ENCODE assay signal across 10 cellular contexts in the genomic region with DNA sequence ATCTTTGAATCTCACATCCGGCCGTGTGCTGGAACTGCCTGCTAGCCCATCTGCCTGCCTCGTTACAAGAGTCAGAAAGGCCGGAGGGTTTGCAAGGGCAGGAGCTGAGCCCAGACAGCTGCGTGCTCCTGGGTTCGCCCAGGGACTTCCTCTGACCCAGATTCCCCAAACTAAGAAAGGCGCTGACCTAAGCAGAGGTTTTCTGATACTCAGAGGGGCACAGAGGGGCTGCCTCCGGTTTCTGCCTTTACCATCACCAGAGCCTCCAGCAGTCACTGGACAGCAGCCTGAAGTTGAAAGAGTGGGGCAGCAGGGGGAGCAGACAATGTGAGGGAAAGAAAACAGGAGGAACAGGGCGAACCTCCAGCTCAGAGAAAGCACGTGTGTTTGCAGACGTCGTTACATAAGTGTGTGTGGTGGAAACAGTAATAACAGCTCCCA. TPM values are rescaled to one million over a fixed set of nuclear protein-coding genes. Genes with fewer than 3 reads are reported as not detected.
DNase-seq lines count a peak whose midpoint lies in the region; TF ChIP-seq lines count a peak whose summit lies in the region.
"Had no signal": no experiment of that assay in that cellular context is flagged by ENCODE, and none has a peak within 500 bp of the region (broad histone marks: within the 10 kb centered on the region; RNA-seq: fewer than 3 reads in every experiment).

No MANE protein-coding gene starts in this region.

- no peak for TF ChIP-seq EP300 in SK-N-SH (IDR thresholded peaks at IDR 0.05; ENCODE audit: borderline replicate concordance in 1 of 2, low read depth in 1 of 2, low read length in 1 of 2)

- no peak overlapping the region for H3K4me3 Mint-ChIP-seq in activated naive CD8-positive, alpha-beta T cell treated with anti-CD3 and anti-CD28 coated beads for 36 hours
- H3K4me3 Mint-ChIP-seq: activated naive CD4-positive, alpha-beta T cell treated with anti-CD3 and anti-CD28 coated beads for 36 hours had no signal

- CTCF ChIA-PET in SK-N-SH (lab: Yijun Ruan, JAX), result interaction anchor here (1.5 to 7.2 kb wide), 3 partner anchors 9 to 307 kb away, joined by 6 to 50 read pairs (median 42); no protein-coding TSS in a partner anchor

- no peak overlapping the region for H3K27ac Mint-ChIP-seq in activated naive CD8-positive, alpha-beta T cell treated with anti-CD3 and anti-CD28 coated beads for 36 hours
- H3K27ac Mint-ChIP-seq: activated naive CD4-positive, alpha-beta T cell treated with anti-CD3 and anti-CD28 coated beads for 36 hours; T-helper 17 cell had no signal

- H3K9ac ChIP-seq in SK-N-SH (no peak overlapping the region), muscle layer of colon (ENCODE audit: low read length) (no peak overlapping the region)

- H3K79me2 ChIP-seq in SK-N-SH (ENCODE audit: insufficient read depth), result no peaks in the 10 kb centered on the region

- H3K36me3 ChIP-seq in SK-N-SH (replicated peaks in 1 of 2; ENCODE audit: control insufficient read depth in 1 of 2, insufficient read depth in 2 of 2, low read length in 1 of 2), result no peaks in the 10 kb centered on the region
- no peaks in the 10 kb centered on the region for H3K36me3 ChIP-seq in muscle layer of colon (ENCODE audit: insufficient read depth, low read length)
- peaks cover 0 to under 1% of the 10 kb centered on the region in 2 donors for H3K36me3 ChIP-seq in uterus

- H3K27ac ChIP-seq in SK-N-SH (ENCODE audit: low read depth in 2 of 2, low read length in 1 of 2), result no peak overlapping the region
- peak overlapping the region; percentile 30 for H3K27ac ChIP-seq in muscle layer of colon (ENCODE audit: low read depth, low read length)
- H3K27ac ChIP-seq in uterus, result peak overlapping the region in 1 of 2 donors; percentile 31

- no peaks in the 10 kb centered on the region for H4K20me1 ChIP-seq in SK-N-SH (ENCODE audit: insufficient read depth)

- no peak overlapping the region for H2AFZ ChIP-seq in SK-N-SH (ENCODE audit: low read depth)

- no peaks in the 10 kb centered on the region for H3F3A ChIP-seq in SK-N-SH (replicated peaks; ENCODE audit: insufficient read depth)

- no peaks in the 10 kb centered on the region for H3K9me2 ChIP-seq in SK-N-SH

- H3K4me1 ChIP-seq in SK-N-SH (ENCODE audit: control insufficient read depth in 1 of 2, insufficient read depth in 2 of 2, low read depth in 1 of 2, low read length in 1 of 2) (no peaks in the 10 kb centered on the region), muscle layer of colon (ENCODE audit: insufficient read depth, low read length) (peaks cover 16% of the 10 kb centered on the region), uterus (no peaks in the 10 kb centered on the region)

- no peaks in the 10 kb centered on the region for H3K9me3 ChIP-seq in SK-N-SH
- no peaks in the 10 kb centered on the region for H3K9me3 ChIP-seq in muscle layer of colon (ENCODE audit: low read length)
- H3K9me3 ChIP-seq in uterus, result no peaks in the 10 kb centered on the region

- no peaks in the 10 kb centered on the region for H3K9me3 Mint-ChIP-seq in activated naive CD8-positive, alpha-beta T cell treated with anti-CD3 and anti-CD28 coated beads for 36 hours
- H3K9me3 Mint-ChIP-seq: activated naive CD4-positive, alpha-beta T cell treated with anti-CD3 and anti-CD28 coated beads for 36 hours had no signal

- intact Hi-C loops in uterus (cut with DNase I; ENCODE audit: low total_unique reads), result loop anchor here (10.0 kb wide), 1 partner anchor 68 kb away; no protein-coding TSS in a partner anchor

- no peak overlapping the region for H3K4me2 ChIP-seq in SK-N-SH

- no peak overlapping the region for H3K4me3 ChIP-seq in SK-N-SH (ENCODE audit: low read depth in 2 of 2, low read length in 1 of 2)
- peak overlapping the region in 1 of 2 donors; percentile 11 for H3K4me3 ChIP-seq in muscle layer of colon (ENCODE audit: low read depth in 1 of 2, low read length in 2 of 2)
- H3K4me3 ChIP-seq in uterus, result no peak overlapping the region

- no peaks in the 10 kb centered on the region for H3K36me3 Mint-ChIP-seq in activated naive CD8-positive, alpha-beta T cell treated with anti-CD3 and anti-CD28 coated beads for 36 hours

- 71% methylated on average over 11 of the region's 12 CpGs for whole genome bisulfite sequencing in SK-N-SH (ENCODE audit: low lambda C conversion rate)

- TF ChIP-seq CTCF in SK-N-SH (IDR thresholded peaks at IDR 0.05) (no peak; the same call in 1 of the 2 replicates), uterus (IDR thresholded peaks at IDR 0.05) (peak in 2 of 4 experiments; percentile 39 to 60)

- no peaks in the 10 kb centered on the region for H3K27me3 Mint-ChIP-seq in activated naive CD8-positive, alpha-beta T cell treated with anti-CD3 and anti-CD28 coated beads for 36 hours

- POLR2A ChIA-PET in SK-N-SH (lab: Yijun Ruan, JAX), result no interaction called here

- H3K27me3 ChIP-seq in SK-N-SH (ENCODE audit: insufficient read depth) (no peaks in the 10 kb centered on the region), muscle layer of colon (ENCODE audit: control insufficient read depth in 1 of 2, insufficient read depth in 2 of 2, low read length in 2 of 2) (no peaks in the 10 kb centered on the region), uterus (no peaks in the 10 kb centered on the region)

- TF ChIP-seq RAD21 in SK-N-SH (IDR thresholded peaks at IDR 0.05; ENCODE audit: low read length), result peak; percentile 29; the same call in 1 of the 2 replicates

- peaks cover 3% of the 10 kb centered on the region for H3K4me1 Mint-ChIP-seq in activated naive CD8-positive, alpha-beta T cell treated with anti-CD3 and anti-CD28 coated beads for 36 hours

- no peak for TF ChIP-seq POLR2A in uterus (IDR thresholded peaks at IDR 0.05)

- DNase-seq in SK-N-SH, result no peak
- peak; percentile 66 for DNase-seq in fibroblast of peridontal ligament (ENCODE audit: extremely low read depth)
- DNase-seq in uterus, result peak; percentile 65 to 72
- DNase-seq in activated naive CD8-positive, alpha-beta T cell treated with anti-CD3 and anti-CD28 coated beads for 36 hours, result no peak
- no peak for DNase-seq in AML-193 (lab: John Stamatoyannopoulos, UW)
- no peak for DNase-seq in NCI-H510A (lab: John Stamatoyannopoulos, UW)
- DNase-seq: activated naive CD4-positive, alpha-beta T cell treated with anti-CD3 and anti-CD28 coated beads for 36 hours; NCI-H1436; T-helper 17 cell had no signal

TF ChIP-seq in SK-N-SH, 30 proteins besides CTCF, POLR2A, EP300 and RAD21:
- peak; percentile 27; the same call in 1 of the 2 replicates for TF ChIP-seq SMC3 (IDR thresholded peaks at IDR 0.05; ENCODE audit: low read depth, low read length)
- TF ChIP-seq GATA2 (CRISPR knock-in tag; IDR thresholded peaks at IDR 0.05), result no peak

RNA-seq across cellular contexts. Expression of a gene that starts 33.4 kb away (rescaled TPM):
- polyA plus RNA-seq in SK-N-SH (2012; rRNA removed), result 5.7 and 6.5 TPM in 2 replicates
- polyA plus RNA-seq in SK-N-SH (2012; cell fraction: cytosol; rRNA removed), result 5.0 and 6.5 TPM in 2 replicates
- 7.7 and 10.9 TPM in 2 replicates for polyA plus RNA-seq in SK-N-SH (2012; cell fraction: nucleus; rRNA removed)
- 10 to 100 TPM in 3 of 4 donors, 1 to 10 TPM in 1; 5.3 to 17.6 (median 11.6) TPM for total RNA-seq in uterus
- 10 to 100 TPM; 54.6 to 60.5 TPM for total RNA-seq in activated naive CD8-positive, alpha-beta T cell treated with anti-CD3 and anti-CD28 coated beads for 36 hours

Comparison
In these comparisons a context has a peak if more than half of its experiments do, and no peak if none do; other contexts are left out.
1. DNase-seq: peak in fibroblast of peridontal ligament (single experiment) and uterus (2 of 2); none in SK-N-SH (single experiment), activated naive CD8-positive, alpha-beta T cell treated with anti-CD3 and anti-CD28 coated beads for 36 hours (single experiment), AML-193 (0 of 2) and NCI-H510A (single experiment).